ENCODE assay signal across 8 cellular contexts in the genomic region with DNA sequence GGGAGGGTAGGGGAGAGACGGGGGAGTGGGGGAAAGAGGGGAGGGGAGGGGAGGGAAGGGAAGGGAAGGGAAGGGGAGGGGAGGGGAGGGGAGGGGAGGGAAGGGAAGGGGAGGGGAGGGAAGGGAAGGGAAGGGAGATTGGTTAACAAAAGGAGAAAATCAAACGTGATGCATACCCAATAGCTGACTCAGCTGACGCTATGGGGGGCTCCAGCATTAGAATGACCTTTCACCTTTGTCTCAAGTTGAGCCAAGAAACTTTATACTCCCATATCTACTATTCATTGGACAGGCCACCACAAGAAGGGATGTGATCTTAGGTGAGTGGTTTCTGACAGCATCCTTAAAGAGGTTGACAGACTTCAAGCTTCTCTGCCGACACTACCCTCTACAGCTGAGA.
"Had no signal": no experiment of that assay in that cellular context is flagged by ENCODE, and none has a peak within 500 bp of the region (broad histone marks: within the 10 kb centered on the region; RNA-seq: fewer than 3 reads in every experiment).

No MANE protein-coding gene starts in this region.

- H3K4me3 ChIP-seq: GM12878 had no signal

- ATAC-seq: GM12878 had no signal

- FAIRE-seq: G401.6, GM12878, GM12891, GM12892, GM18507, GM19239 had no signal

- DNase-seq: GDM1, GF-D8 had no signal
